14 cellular contexts compared by ENCODE assay signal in the genomic region with DNA sequence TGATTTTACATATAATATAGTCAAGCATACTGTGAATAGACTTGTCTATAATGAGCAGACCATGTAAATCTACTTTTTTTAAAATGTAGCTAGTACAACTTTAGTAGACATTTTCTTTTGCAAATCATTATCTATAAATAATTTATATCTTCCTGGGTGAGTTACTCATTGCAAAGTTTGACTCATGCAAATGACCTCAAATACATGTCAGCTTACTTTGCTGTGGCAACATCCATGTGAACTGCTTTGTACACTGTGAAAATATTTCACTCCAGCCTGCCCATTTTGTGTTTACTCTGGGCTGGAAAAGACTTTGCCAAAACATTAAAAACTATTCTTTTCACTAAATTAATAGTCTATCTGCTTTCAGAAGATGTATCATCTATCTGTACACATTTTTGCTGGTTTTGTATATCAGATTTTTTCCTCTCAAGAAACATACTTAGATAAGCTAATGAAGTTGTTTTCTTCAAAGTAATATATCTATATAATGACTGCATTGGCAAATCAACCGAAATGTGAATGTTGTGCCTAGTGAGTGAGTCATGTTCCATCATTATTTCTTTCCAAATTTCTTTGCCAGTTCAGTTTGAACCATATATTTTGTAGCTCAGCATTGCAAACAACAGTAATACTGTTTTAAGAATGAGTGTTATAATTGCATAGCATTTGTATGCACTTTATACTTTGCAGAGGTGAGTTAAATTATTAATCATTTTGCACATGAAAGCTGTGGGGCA. TPM values are rescaled to one million over a fixed set of nuclear protein-coding genes. Genes with fewer than 3 reads are reported as not detected.
DNase-seq lines count a peak whose midpoint lies in the region; ATAC-seq and TF ChIP-seq lines count a peak whose summit lies in the region.
"Had no signal": no experiment of that assay in that cellular context is flagged by ENCODE, and none has a peak within 500 bp of the region (broad histone marks: within the 10 kb centered on the region; RNA-seq: fewer than 3 reads in every experiment).

No MANE protein-coding gene starts in this region.

- no peak for TF ChIP-seq POLR2A in GM18505 (IDR thresholded peaks at IDR 0.05; ENCODE audit: borderline replicate concordance, extremely low read depth, insufficient read depth, insufficient read length)

- ATAC-seq in HG03565 (IDR thresholded peaks at IDR 0.05; ENCODE audit: unreplicated experiment) (no peak), GM18505 (IDR thresholded peaks at IDR 0.05; ENCODE audit: unreplicated experiment) (no peak)

- DNase-seq in EH (ENCODE audit: low read depth) (peak; percentile 90), LHCN-M2 (ENCODE audit: low read depth) (peak; percentile 88), choroid plexus epithelial cell (ENCODE audit: low read depth) (peak; percentile 94), COLO829 (ENCODE audit: low spot score) (no peak), iPS-NIHi11 (ENCODE audit: low spot score) (no peak)
- DNase-seq: activated CD4-positive, alpha-beta T cell treated with anti-CD3 and anti-CD28 coated beads for 48 hours; DMS79; SHP77 treated with DMSO at 0.1 percent for 48 hours; spleen had no signal

- no peaks in the 10 kb centered on the region for H3K27me3 Mint-ChIP-seq in nephron (ENCODE audit: low read depth)
- H3K27me3 Mint-ChIP-seq: IgD-negative memory B cell had no signal

- peaks cover 25% of the 10 kb centered on the region for H3K36me3 Mint-ChIP-seq in nephron (ENCODE audit: low read depth)
- H3K36me3 Mint-ChIP-seq: activated naive CD4-positive, alpha-beta T cell treated with anti-CD3 and anti-CD28 coated beads, Interleukin-2, amount 50 U/mL, for 24 hours; IgD-negative memory B cell had no signal

- H3K4me3 Mint-ChIP-seq in nephron, result no peak overlapping the region
- H3K4me3 Mint-ChIP-seq: activated naive CD4-positive, alpha-beta T cell treated with anti-CD3 and anti-CD28 coated beads, Interleukin-2, amount 50 U/mL, for 24 hours had no signal

- TF ChIP-seq CTCF in choroid plexus epithelial cell (conservative IDR thresholded peaks at IDR 0.05; ENCODE audit: low read depth, low read length) (no peak), nephron (IDR thresholded peaks at IDR 0.05; ENCODE audit: unreplicated experiment in 3 of 3) (no peak)

- no peaks in the 10 kb centered on the region for H3K4me1 Mint-ChIP-seq in nephron
- H3K4me1 Mint-ChIP-seq: activated naive CD4-positive, alpha-beta T cell treated with anti-CD3 and anti-CD28 coated beads, Interleukin-2, amount 50 U/mL, for 24 hours had no signal

- H3K4me3 ChIP-seq in choroid plexus epithelial cell (ENCODE audit: low read depth, low read length), result no peak overlapping the region
- H3K4me3 ChIP-seq: spleen had no signal

- peak overlapping the region in 2 of 3 experiments; percentile 47 to 57 for H3K27ac Mint-ChIP-seq in nephron
- H3K27ac Mint-ChIP-seq: activated naive CD4-positive, alpha-beta T cell treated with anti-CD3 and anti-CD28 coated beads, Interleukin-2, amount 50 U/mL, for 24 hours; IgD-negative memory B cell had no signal

- peaks cover 7% of the 10 kb centered on the region for H3K9me3 Mint-ChIP-seq in nephron
- H3K9me3 Mint-ChIP-seq: activated naive CD4-positive, alpha-beta T cell treated with anti-CD3 and anti-CD28 coated beads, Interleukin-2, amount 50 U/mL, for 24 hours; IgD-negative memory B cell had no signal

RNA-seq across cellular contexts. Expression of gene IGSF10, which starts 26.5 kb away (rescaled TPM):
- under 0.01 and 0.32 TPM in 2 replicates for total RNA-seq in LHCN-M2 (2014; rRNA removed)
- 0.01 TPM for polyA plus RNA-seq in LHCN-M2 (2012)
- polyA plus RNA-seq: IgD-negative memory B cell had no signal

RNA-seq across cellular contexts. Expression of gene P2RY12, which starts 49.8 kb away (rescaled TPM):
- total RNA-seq in LHCN-M2 (2014; rRNA removed), result not detected in 2 replicates
- not detected for polyA plus RNA-seq in LHCN-M2 (2012)

Comparison
In these comparisons a context has a peak if more than half of its experiments do, and no peak if none do; other contexts are left out.
1. DNase-seq: peak in EH (single experiment), LHCN-M2 (single experiment) and choroid plexus epithelial cell (single experiment); none in COLO829 (single experiment) and iPS-NIHi11 (single experiment).